ENCODE assay signal across 1 cellular context in the genomic region with DNA sequence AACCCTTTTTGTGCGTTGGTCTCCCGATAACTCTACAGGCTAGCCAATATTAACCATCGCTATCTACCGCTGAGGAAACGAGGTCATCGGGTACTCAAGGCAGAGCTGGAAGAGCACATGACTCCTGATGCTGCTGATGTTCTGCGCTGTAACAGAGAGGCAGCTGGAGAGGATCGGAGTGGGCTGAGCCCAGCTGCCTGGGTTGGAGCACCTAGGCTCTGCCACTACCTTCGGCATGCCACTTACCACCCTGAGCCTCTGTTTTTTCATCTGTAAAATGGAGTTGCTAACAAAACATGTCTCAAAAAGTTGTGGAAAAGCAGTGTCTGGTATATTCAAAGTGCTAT.
TF ChIP-seq lines count a peak whose summit lies in the region.

No MANE protein-coding gene starts in this region.

TF ChIP-seq in K562, 482 proteins besides CTCF, POLR2A, EP300 and RAD21:
- TF ChIP-seq, protein P1, sequence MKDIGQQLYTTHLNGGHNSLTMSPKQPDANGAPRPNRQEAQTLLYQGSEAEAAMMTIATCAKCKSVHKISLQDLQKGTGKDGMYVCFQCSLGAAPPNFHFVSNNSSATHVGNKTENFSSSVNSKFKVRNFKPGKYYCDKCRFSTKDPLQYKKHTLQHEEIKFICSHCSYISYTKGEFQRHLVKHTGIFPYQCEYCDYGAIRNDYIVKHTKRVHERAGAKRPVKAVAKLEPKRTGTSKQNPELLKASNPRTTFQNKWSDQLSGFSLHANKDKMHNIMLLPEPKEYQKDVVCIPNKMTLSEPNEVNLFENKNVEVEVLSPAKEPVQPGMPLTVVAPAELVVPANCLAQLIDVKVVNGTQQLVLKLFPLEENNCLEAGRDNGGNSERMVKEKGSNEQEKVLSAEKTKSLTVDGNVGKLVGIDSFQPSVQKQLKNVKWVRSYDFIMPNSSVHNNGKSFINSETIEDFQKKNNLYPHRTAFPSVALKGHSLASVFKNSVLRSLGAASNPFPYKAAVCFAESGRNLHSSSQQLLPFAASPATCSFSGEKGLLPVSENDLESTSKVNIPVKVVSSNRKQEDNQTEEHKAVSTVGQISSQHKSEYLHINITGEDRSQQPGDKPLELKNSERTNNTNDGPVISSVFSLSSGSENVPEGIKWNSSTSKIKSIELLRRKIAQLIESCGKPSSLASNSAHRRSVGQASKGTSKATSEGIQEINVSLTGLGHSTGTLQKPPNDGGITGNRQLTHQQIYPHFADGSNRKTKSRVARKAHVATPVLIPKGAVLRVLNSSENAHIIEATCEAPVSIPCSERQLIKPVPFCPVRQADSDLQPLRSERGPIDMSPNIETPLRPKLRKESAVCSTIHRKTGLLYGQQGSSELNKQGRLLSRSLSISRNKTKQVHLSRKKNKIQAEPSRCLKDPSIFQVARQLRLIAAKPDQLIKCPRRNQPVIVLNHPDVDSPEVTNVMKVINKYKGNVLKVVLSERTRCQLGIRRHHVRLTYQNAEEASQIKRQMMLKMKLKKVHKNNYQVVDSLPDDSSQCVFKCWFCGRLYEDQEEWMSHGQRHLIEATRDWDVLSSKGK (CRISPR knock-in tag; IDR thresholded peaks at IDR 0.05) = no peak
- peak; percentile 53 for TF ChIP-seq BCOR (IDR thresholded peaks at IDR 0.05)
- 0 out of 2 replicates have a peak, but pooled peaks have one; percentile 2 for TF ChIP-seq ZBTB7A (IDR thresholded peaks at IDR 0.05; ENCODE audit: borderline replicate concordance, control insufficient read depth, low read depth, low read length)
- TF ChIP-seq, protein P2, sequence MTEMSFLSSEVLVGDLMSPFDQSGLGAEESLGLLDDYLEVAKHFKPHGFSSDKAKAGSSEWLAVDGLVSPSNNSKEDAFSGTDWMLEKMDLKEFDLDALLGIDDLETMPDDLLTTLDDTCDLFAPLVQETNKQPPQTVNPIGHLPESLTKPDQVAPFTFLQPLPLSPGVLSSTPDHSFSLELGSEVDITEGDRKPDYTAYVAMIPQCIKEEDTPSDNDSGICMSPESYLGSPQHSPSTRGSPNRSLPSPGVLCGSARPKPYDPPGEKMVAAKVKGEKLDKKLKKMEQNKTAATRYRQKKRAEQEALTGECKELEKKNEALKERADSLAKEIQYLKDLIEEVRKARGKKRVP (CRISPR knock-in tag; IDR thresholded peaks at IDR 0.05) = no peak
- TF ChIP-seq RCOR1 (IDR thresholded peaks at IDR 0.05; ENCODE audit: borderline replicate concordance in 1 of 2, low read depth in 2 of 2, low read length in 2 of 2) = 0 out of 4 replicates have a peak, but pooled peaks of 1 of the 2 experiments have one; percentile 18
- TF ChIP-seq, protein P3, sequence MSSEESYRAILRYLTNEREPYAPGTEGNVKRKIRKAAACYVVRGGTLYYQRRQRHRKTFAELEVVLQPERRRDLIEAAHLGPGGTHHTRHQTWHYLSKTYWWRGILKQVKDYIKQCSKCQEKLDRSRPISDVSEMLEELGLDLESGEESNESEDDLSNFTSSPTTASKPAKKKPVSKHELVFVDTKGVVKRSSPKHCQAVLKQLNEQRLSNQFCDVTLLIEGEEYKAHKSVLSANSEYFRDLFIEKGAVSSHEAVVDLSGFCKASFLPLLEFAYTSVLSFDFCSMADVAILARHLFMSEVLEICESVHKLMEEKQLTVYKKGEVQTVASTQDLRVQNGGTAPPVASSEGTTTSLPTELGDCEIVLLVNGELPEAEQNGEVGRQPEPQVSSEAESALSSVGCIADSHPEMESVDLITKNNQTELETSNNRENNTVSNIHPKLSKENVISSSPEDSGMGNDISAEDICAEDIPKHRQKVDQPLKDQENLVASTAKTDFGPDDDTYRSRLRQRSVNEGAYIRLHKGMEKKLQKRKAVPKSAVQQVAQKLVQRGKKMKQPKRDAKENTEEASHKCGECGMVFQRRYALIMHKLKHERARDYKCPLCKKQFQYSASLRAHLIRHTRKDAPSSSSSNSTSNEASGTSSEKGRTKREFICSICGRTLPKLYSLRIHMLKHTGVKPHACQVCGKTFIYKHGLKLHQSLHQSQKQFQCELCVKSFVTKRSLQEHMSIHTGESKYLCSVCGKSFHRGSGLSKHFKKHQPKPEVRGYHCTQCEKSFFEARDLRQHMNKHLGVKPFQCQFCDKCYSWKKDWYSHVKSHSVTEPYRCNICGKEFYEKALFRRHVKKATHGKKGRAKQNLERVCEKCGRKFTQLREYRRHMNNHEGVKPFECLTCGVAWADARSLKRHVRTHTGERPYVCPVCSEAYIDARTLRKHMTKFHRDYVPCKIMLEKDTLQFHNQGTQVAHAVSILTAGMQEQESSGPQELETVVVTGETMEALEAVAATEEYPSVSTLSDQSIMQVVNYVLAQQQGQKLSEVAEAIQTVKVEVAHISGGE (CRISPR knock-in tag; IDR thresholded peaks at IDR 0.05) = 0 out of 6 replicates have a peak, but pooled peaks of 1 of the 3 experiments have one; percentile 34
